ENCODE assay signal across 8 cellular contexts in genomic region chr17:79018045-79018695, GRCh38. TPM values are rescaled to one million over a fixed set of nuclear protein-coding genes. Genes with fewer than 3 reads are reported as not detected.
"Had no signal": no experiment of that assay in that cellular context is flagged by ENCODE, and none has a peak within 500 bp of the region (broad histone marks: within the 10 kb centered on the region; RNA-seq: fewer than 3 reads in every experiment).

No MANE protein-coding gene starts in this region.

- H3K4me3 ChIP-seq: SJCRH30, stomach had no signal

- H3K27me3 ChIP-seq: SJCRH30 had no signal

- H3K9me3 ChIP-seq: stomach had no signal

- H3K27ac ChIP-seq: SJCRH30 had no signal

- H3K36me3 ChIP-seq: SJCRH30, stomach had no signal

- DNase-seq: activated CD4-positive, alpha-beta memory T cell treated with anti-CD3 and anti-CD28 coated beads, Interleukin-2, amount 10 ng/mL, durations not matched to agents 7 days and 5 days; activated CD8-positive, alpha-beta memory T cell treated with anti-CD3 and anti-CD28 coated beads, Interleukin-2, amount 50 U/mL, for 4 hours; hippocampal formation; SJCRH30; stimulated activated CD4-positive, alpha-beta T cell treated with anti-CD3 and anti-CD28 coated beads, Interleukin-15, amount 100 ng/mL, for 24 hours; stimulated activated CD4-positive, alpha-beta T cell treated with anti-CD3 and anti-CD28 coated beads, Interleukin-4, amount 100 ng/mL, for 4 hours; stomach had no signal

RNA-seq across cellular contexts. Expression of gene C1QTNF1, which starts 5.8 kb away (rescaled TPM):
- total RNA-seq: activated CD4-positive, alpha-beta memory T cell treated with anti-CD3 and anti-CD28 coated beads, Interleukin-2, amount 10 ng/mL, durations not matched to agents 7 days and 5 days; T-helper 2 cell treated with Interferon-gamma antibody and Interleukin-4, amounts not matched to agents 100 ng/mL and 5 ng/mL, for 36 hours had no signal
